Comparison of ENCODE assay signal across 26 cellular contexts in the genomic region with DNA sequence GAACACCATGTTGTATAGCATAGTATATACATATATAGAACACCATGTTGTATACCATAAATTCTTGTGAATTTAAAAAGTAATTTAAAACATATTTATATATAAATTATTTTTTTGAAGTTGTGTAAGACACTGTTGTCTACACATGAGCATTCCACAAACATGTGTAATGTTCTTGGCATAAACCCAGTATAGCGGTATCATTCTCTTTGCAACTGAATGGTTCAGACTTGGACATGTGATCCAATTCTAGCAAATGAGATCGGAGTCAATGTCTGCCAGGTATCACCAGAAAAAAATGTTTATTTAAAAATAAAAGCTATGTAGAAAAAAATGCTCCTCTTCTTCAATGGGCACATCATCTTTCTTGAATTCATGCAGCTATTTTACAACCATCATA. TPM values are rescaled to one million over a fixed set of nuclear protein-coding genes. Genes with fewer than 3 reads are reported as not detected.
DNase-seq lines count a peak whose midpoint lies in the region; TF ChIP-seq lines count a peak whose summit lies in the region.
"Had no signal": no experiment of that assay in that cellular context is flagged by ENCODE, and none has a peak within 500 bp of the region (broad histone marks: within the 10 kb centered on the region; RNA-seq: fewer than 3 reads in every experiment).

No MANE protein-coding gene starts in this region.

- DNase-seq in HFFc6 (peak; percentile 12), astrocyte of the hippocampus (ENCODE audit: low read depth, low spot score) (peak; percentile 7), fibroblast of pulmonary artery (ENCODE audit: low read depth) (peak; percentile 46), AG08395 (ENCODE audit: low spot score) (no peak), Calu3 (no peak)
- DNase-seq in activated naive CD4-positive, alpha-beta T cell treated with Interleukin-2 at 50 U/mL for 16 hours: no peak
- DNase-seq in activated naive CD4-positive, alpha-beta T cell treated with anti-CD3 and anti-CD28 coated beads, Interleukin-2, amount 50 U/mL, for 16 hours: no peak
- DNase-seq: activated gamma-delta T cell treated with Interleukin-2 at 50 U/mL for 16 hours; activated T-cell treated with anti-CD3 and anti-CD28 coated beads, Interleukin-2, amount 50 U/mL, for 24 hours; CD8-positive, alpha-beta memory T cell; cortex of kidney; DMS79; hippocampal formation; immature natural killer cell; left ventricle myocardium superior; naive thymus-derived CD4-positive, alpha-beta T cell; NCI-H1694; NCI-H2171 treated with DMSO at 0.1 percent for 48 hours; NCI-H526 treated with DMSO at 0.1 percent for 48 hours; occipital lobe had no signal

- H3K4me3 Mint-ChIP-seq in HFFc6 (no peak overlapping the region), Calu3 (ENCODE audit: low read depth, unreplicated experiment) (no peak overlapping the region)
- H3K4me3 Mint-ChIP-seq: activated T-cell treated with anti-CD3 and anti-CD28 coated beads, Interleukin-2, amount 50 U/mL, for 24 hours; CD8-positive, alpha-beta memory T cell; immature natural killer cell; naive thymus-derived CD4-positive, alpha-beta T cell; T-helper 1 cell treated with Interleukin-12 subunit alpha and Interleukin-12 subunit beta and Interleukin-4 antibody, amounts not matched to agents 30 μg/mL and 1 μg/mL, for 36 hours had no signal

- no TSS peak for BruUV-seq in Calu3 (replicated peaks; lab: Mats Ljungman, UMichigan)

- no peaks in the 10 kb centered on the region for H3K27me3 Mint-ChIP-seq in HFFc6 (ENCODE audit: insufficient read depth)
- H3K27me3 Mint-ChIP-seq in Calu3 (ENCODE audit: unreplicated experiment): no peaks in the 10 kb centered on the region
- H3K27me3 Mint-ChIP-seq: activated T-cell treated with anti-CD3 and anti-CD28 coated beads, Interleukin-2, amount 50 U/mL, for 24 hours; CD8-positive, alpha-beta memory T cell; naive thymus-derived CD4-positive, alpha-beta T cell had no signal

- intact Hi-C loops in Calu3 (cut with micrococcal nuclease; ENCODE audit: unreplicated experiment): no loop called here

- CTCF ChIA-PET in Calu3 (lab: Charles Lee): no interaction called here

- H3K9me3 Mint-ChIP-seq in HFFc6: no peaks in the 10 kb centered on the region
- no peaks in the 10 kb centered on the region for H3K9me3 Mint-ChIP-seq in Calu3 (ENCODE audit: low read depth, unreplicated experiment)
- H3K9me3 Mint-ChIP-seq: activated T-cell treated with anti-CD3 and anti-CD28 coated beads, Interleukin-2, amount 50 U/mL, for 24 hours; CD8-positive, alpha-beta memory T cell; immature natural killer cell; naive thymus-derived CD4-positive, alpha-beta T cell; T-helper 1 cell treated with Interleukin-12 subunit alpha and Interleukin-12 subunit beta and Interleukin-4 antibody, amounts not matched to agents 30 μg/mL and 1 μg/mL, for 36 hours had no signal

- TF ChIP-seq CTCF in HFFc6 (IDR thresholded peaks at IDR 0.05) (no peak), fibroblast of pulmonary artery (IDR thresholded peaks at IDR 0.05; ENCODE audit: low read length, missing control alignments) (no peak), Calu3 (IDR thresholded peaks at IDR 0.05; ENCODE audit: unreplicated experiment) (no peak)

- H3K27ac Mint-ChIP-seq in HFFc6 (no peak overlapping the region), Calu3 (ENCODE audit: unreplicated experiment) (no peak overlapping the region)
- H3K27ac Mint-ChIP-seq: activated T-cell treated with anti-CD3 and anti-CD28 coated beads, Interleukin-2, amount 50 U/mL, for 24 hours; immature natural killer cell; naive thymus-derived CD4-positive, alpha-beta T cell; T-helper 1 cell treated with Interleukin-12 subunit alpha and Interleukin-12 subunit beta and Interleukin-4 antibody, amounts not matched to agents 30 μg/mL and 1 μg/mL, for 36 hours had no signal

- H3K36me3 Mint-ChIP-seq in HFFc6 (ENCODE audit: low read depth) (peaks cover 18% of the 10 kb centered on the region), Calu3 (ENCODE audit: insufficient read depth, unreplicated experiment) (peaks cover 4% of the 10 kb centered on the region)

- H3K4me1 Mint-ChIP-seq in HFFc6 (ENCODE audit: low read depth) (peaks cover 20% of the 10 kb centered on the region), Calu3 (ENCODE audit: low read depth, unreplicated experiment) (no peaks in the 10 kb centered on the region)
- H3K4me1 Mint-ChIP-seq: immature natural killer cell had no signal

- H3K4me3 ChIP-seq in fibroblast of pulmonary artery (replicated peaks; ENCODE audit: low read depth, low read length): no peak overlapping the region
- H3K4me3 ChIP-seq: cardiac muscle cell, gastroesophageal sphincter, SK-N-MC, skin epidermis, tibial nerve had no signal

RNA-seq across cellular contexts. Expression of a gene that starts 33.9 kb away (rescaled TPM):
- total RNA-seq in HFFc6 (2021; fragmentation: NEBNext Ultra II Directional; extraction: Animal tissue kit (Norgen Biotek cat#: 25700)): 10 to 100 TPM; 10.2 to 13.4 (median 11.7) TPM
- total RNA-seq in Calu3 (2022): 14.1 and 18.8 TPM in 2 replicates

RNA-seq across cellular contexts. Expression of a gene that starts 34.1 kb away (rescaled TPM):
- 10 to 100 TPM; 41.3 to 48.9 (median 46.3) TPM for total RNA-seq in HFFc6 (2021; fragmentation: NEBNext Ultra II Directional; extraction: Animal tissue kit (Norgen Biotek cat#: 25700))
- 24.5 and 30.8 TPM in 2 replicates for total RNA-seq in Calu3 (2022)

Comparison
In these comparisons a context has a peak if more than half of its experiments do, and no peak if none do; other contexts are left out.
1. DNase-seq: peak in HFFc6 (single experiment), astrocyte of the hippocampus (single experiment) and fibroblast of pulmonary artery (single experiment); none in activated naive CD4-positive, alpha-beta T cell treated with Interleukin-2 at 50 U/mL for 16 hours (single experiment), AG08395 (single experiment), Calu3 (single experiment) and activated naive CD4-positive, alpha-beta T cell treated with anti-CD3 and anti-CD28 coated beads, Interleukin-2, amount 50 U/mL, for 16 hours (single experiment).